21 cellular contexts compared by ENCODE assay signal in the genomic region with DNA sequence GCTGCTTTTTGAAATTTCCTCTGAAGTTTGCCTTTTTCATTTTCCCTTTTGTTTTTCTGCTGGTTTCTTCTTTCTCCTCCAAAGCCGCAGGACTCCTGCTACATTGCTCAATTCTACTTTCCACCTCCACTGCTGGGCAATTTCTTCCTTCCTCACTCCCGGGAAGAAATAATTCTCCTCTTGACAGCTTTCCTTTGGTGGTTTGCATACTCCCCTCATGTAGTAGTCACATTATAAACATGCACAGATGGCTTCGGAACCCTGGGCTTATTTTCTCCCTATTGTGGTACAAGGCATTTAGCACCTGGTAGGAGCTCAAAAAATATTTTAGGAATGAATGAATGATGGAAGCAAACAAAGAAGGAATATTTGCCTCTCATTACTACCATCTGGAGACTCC.
"Had no signal": no experiment of that assay in that cellular context is flagged by ENCODE, and none has a peak within 500 bp of the region (broad histone marks: within the 10 kb centered on the region; RNA-seq: fewer than 3 reads in every experiment).

No MANE protein-coding gene starts in this region.

- ATAC-seq: left lobe of liver; lower lobe of right lung; naive thymus-derived CD4-positive, alpha-beta T cell; right lobe of liver; stimulated activated naive B cell treated with anti-CD40 and anti-IgM and Interleukin-4, amounts not matched to agents 10 μg/mL and 1 μg/mL and 100 μg/mL, for 72 hours; T-helper 17 cell had no signal

- H3K36me3 ChIP-seq: lower lobe of right lung, neural progenitor cell, right lobe of liver, upper lobe of left lung had no signal

- DNase-seq: activated CD4-positive, alpha-beta T cell treated with anti-CD3 and anti-CD28 coated beads for 4 hours; activated CD4-positive, alpha-beta T cell treated with anti-CD3 and anti-CD28 coated beads, Interleukin-2, amount 50 U/mL, for 48 hours; activated CD4-positive, CD25-positive, alpha-beta regulatory T cell; activated naive CD4-positive, alpha-beta T cell treated with Interleukin-2 at 50 U/mL for 16 hours; activated naive CD8-positive, alpha-beta T cell treated with anti-CD3 and anti-CD28 coated beads for 36 hours; activated T-cell treated with anti-CD3 and anti-CD28 coated beads, Interleukin-2, amount 50 U/mL, for 48 hours; amygdala; effector CD4-positive, alpha-beta T cell; foreskin melanocyte; kidney; lower lobe of right lung; naive thymus-derived CD4-positive, alpha-beta T cell; posterior cingulate gyrus; right lobe of liver; small intestine; stimulated activated CD8-positive, alpha-beta memory T cell treated with anti-CD3 and anti-CD28 coated beads, Interleukin-4, amount 100 ng/mL, for 48 hours; stimulated activated naive B cell treated with anti-CD40 and anti-IgM and Interleukin-4, amounts not matched to agents 10 μg/mL and 1 μg/mL and 100 μg/mL, for 72 hours; T-helper 17 cell; upper lobe of left lung had no signal

- H3K9me3 ChIP-seq: lower lobe of right lung, right lobe of liver, upper lobe of left lung had no signal

- H3K4me3 ChIP-seq: lower lobe of right lung, neural progenitor cell, right lobe of liver, upper lobe of left lung had no signal

- H3K27me3 ChIP-seq: neural progenitor cell, right lobe of liver, upper lobe of left lung had no signal

- H3K4me1 ChIP-seq: lower lobe of right lung, neural progenitor cell, right lobe of liver had no signal

- H3K27ac ChIP-seq: lower lobe of right lung, neural progenitor cell, right lobe of liver, upper lobe of left lung had no signal
